ENCODE assay signal across 20 cellular contexts in genomic region chr5:142387022-142387682, GRCh38.
DNase-seq lines count a peak whose midpoint lies in the region; ATAC-seq and TF ChIP-seq lines count a peak whose summit lies in the region.
"Had no signal": no experiment of that assay in that cellular context is flagged by ENCODE, and none has a peak within 500 bp of the region (broad histone marks: within the 10 kb centered on the region; RNA-seq: fewer than 3 reads in every experiment).

No MANE protein-coding gene starts in this region.

- CTCF ChIA-PET in A673 (lab: Charles Lee) (no interaction called here), HCT116 (lab: Charles Lee) (interaction anchor here (1.4 kb wide), 1 partner anchor 162 kb away, joined by 3 read pairs; no protein-coding TSS in a partner anchor)

- no peaks in the 10 kb centered on the region for H3K9me3 Mint-ChIP-seq in nephron progenitor cell
- H3K9me3 Mint-ChIP-seq: CD8-positive, alpha-beta memory T cell had no signal

- H3K9me2 ChIP-seq in HCT116 (ENCODE audit: insufficient read depth): no peaks in the 10 kb centered on the region

- H3K9ac ChIP-seq in HCT116 (ENCODE audit: low read length): no peak overlapping the region

- H3K4me3 Mint-ChIP-seq in T-helper 17 cell (no peak overlapping the region), nephron progenitor cell (no peak overlapping the region)
- H3K4me3 Mint-ChIP-seq: CD8-positive, alpha-beta memory T cell had no signal

- no peak overlapping the region for H3K4me2 ChIP-seq in HCT116 (ENCODE audit: low read length)

- H2AFZ ChIP-seq in HCT116 (ENCODE audit: low read depth, low read length, poor library complexity, severe bottlenecking): no peak overlapping the region

- BruUV-seq in A673 (replicated peaks; lab: Mats Ljungman, UMichigan): no TSS peak
- no TSS peak for BruUV-seq in HCT116 (replicated peaks; lab: Mats Ljungman, UMichigan)

- H3K27ac Mint-ChIP-seq in T-helper 17 cell: peak overlapping the region; percentile 16
- H3K27ac Mint-ChIP-seq in nephron progenitor cell: peak overlapping the region; percentile 92

- H3K9me3 ChIP-seq in A673 (ENCODE audit: low read depth, low read length, poor library complexity, severe bottlenecking) (no peaks in the 10 kb centered on the region), HCT116 (ENCODE audit: control insufficient read depth in 1 of 2, insufficient read depth in 1 of 2, low read depth in 1 of 2, low read length in 2 of 2) (no peaks in the 10 kb centered on the region), T-helper 17 cell (ENCODE audit: control insufficient read depth, low read length, poor library complexity, severe bottlenecking) (no peaks in the 10 kb centered on the region)
- H3K9me3 ChIP-seq: suprapubic skin had no signal

- intact Hi-C loops in A673 (cut with micrococcal nuclease; ENCODE audit: unreplicated experiment): loop anchor here (2.0 to 5.0 kb wide), 2 partner anchors 22 to 65 kb away; no protein-coding TSS in a partner anchor
- intact Hi-C loops in HCT116 (cut with micrococcal nuclease): no loop called here

- no peak for TF ChIP-seq RAD21 in HCT116 (IDR thresholded peaks at IDR 0.05; ENCODE audit: low read depth)

- POLR2A ChIA-PET in A673 (lab: Charles Lee; ENCODE audit: low non-redundant PET): interaction anchor here (0.7 kb wide), 1 partner anchor 1981 kb away, joined by 5 read pairs; no protein-coding TSS in a partner anchor
- POLR2A ChIA-PET in HCT116 (lab: Charles Lee): interaction anchor here (0.6 to 2.1 kb wide), 2 partner anchors 9 to 57 kb away, joined by 3 to 4 read pairs; no protein-coding TSS in a partner anchor

- H3K4me1 ChIP-seq in A673 (ENCODE audit: insufficient read depth, low read length, poor library complexity, severe bottlenecking) (peaks cover 51% of the 10 kb centered on the region), HCT116 (ENCODE audit: control insufficient read depth in 1 of 2, insufficient read depth in 2 of 2, low read length in 2 of 2) (peaks cover 50 to 64% of the 10 kb centered on the region in 2 experiments)

- peaks cover 6% of the 10 kb centered on the region for H3K27me3 Mint-ChIP-seq in T-helper 17 cell
- peaks cover 9% of the 10 kb centered on the region for H3K27me3 Mint-ChIP-seq in nephron progenitor cell (ENCODE audit: low read depth, poor library complexity)

- H3K27me3 ChIP-seq in A673 (replicated peaks; ENCODE audit: insufficient read depth, low read depth, low read length, poor library complexity) (no peaks in the 10 kb centered on the region), HCT116 (ENCODE audit: insufficient read depth, low read length) (no peaks in the 10 kb centered on the region)
- H3K27me3 ChIP-seq: suprapubic skin had no signal

- H3K4me1 Mint-ChIP-seq in T-helper 17 cell: peaks cover 13% of the 10 kb centered on the region
- H3K4me1 Mint-ChIP-seq in nephron progenitor cell: peaks cover 80% of the 10 kb centered on the region

- ATAC-seq in HCT116 (peak; percentile 19), T-helper 17 cell (no peak)

- TF ChIP-seq POLR2A in HCT116 (IDR thresholded peaks at IDR 0.05; ENCODE audit: borderline replicate concordance, extremely low read depth, insufficient read depth, insufficient read length): no peak

- H4K20me1 ChIP-seq in HCT116 (ENCODE audit: insufficient read depth): no peaks in the 10 kb centered on the region

- H3K27ac ChIP-seq in A673 (ENCODE audit: low read depth, low read length, poor library complexity, severe bottlenecking): peak overlapping the region; percentile 84
- H3K27ac ChIP-seq in HCT116 (ENCODE audit: low read depth, low read length): no peak overlapping the region
- H3K27ac ChIP-seq: suprapubic skin had no signal

- TF ChIP-seq CTCF in A673 (conservative IDR thresholded peaks at IDR 0.05; ENCODE audit: low read depth, low read length) (no peak), HCT116 (IDR thresholded peaks at IDR 0.05 in 2 of 3, conservative IDR thresholded peaks at IDR 0.05 in 1 of 3; ENCODE audit: borderline replicate concordance in 1 of 3, insufficient read depth in 1 of 3, low read depth in 2 of 3, low read length in 2 of 3) (no peak), nephron progenitor cell (IDR thresholded peaks at IDR 0.05) (no peak)

- H3K36me3 Mint-ChIP-seq in T-helper 17 cell (ENCODE audit: low read depth) (no peaks in the 10 kb centered on the region), nephron progenitor cell (ENCODE audit: low read depth) (no peaks in the 10 kb centered on the region)
- H3K36me3 Mint-ChIP-seq: CD8-positive, alpha-beta memory T cell had no signal

- H3K4me3 ChIP-seq in A673 (ENCODE audit: low read depth, low read length, poor library complexity, severe bottlenecking) (no peak overlapping the region), HCT116 (replicated peaks in 1 of 2; ENCODE audit: low read depth in 1 of 2, low read length in 2 of 2) (no peak overlapping the region)
- H3K4me3 ChIP-seq: suprapubic skin had no signal

- no peaks in the 10 kb centered on the region for H3K79me2 ChIP-seq in HCT116 (ENCODE audit: insufficient read depth, low read length)

- no peak for DNase-seq in A673 (ENCODE audit: low spot score)
- DNase-seq in HCT116 (ENCODE audit: low read depth, low spot score): no peak
- DNase-seq in T-helper 17 cell: no peak
- no peak for DNase-seq in nephron progenitor cell
- no peak for DNase-seq in activated naive CD4-positive, alpha-beta T cell treated with Interleukin-2 at 50 U/mL for 16 hours
- no peak for DNase-seq in iPS-NIHi11 (ENCODE audit: low spot score)
- DNase-seq in GM03348 (ENCODE audit: low spot score): no peak
- DNase-seq in Kasumi-1 (lab: John Stamatoyannopoulos, UW): no peak
- DNase-seq: activated CD4-positive, alpha-beta T cell treated with anti-CD3 and anti-CD28 coated beads for 48 hours; activated gamma-delta T cell; CD8-positive, alpha-beta memory T cell; central memory CD4-positive, alpha-beta T cell; EL; erythroblast; foreskin melanocyte; hypothalamus; KG1; kidney; small intestine had no signal

- RAD21 ChIA-PET in HCT116 (lab: Charles Lee; ENCODE audit: low non-redundant PET in 1 of 2, low total read pairs in 2 of 2, uncharacterized antibody in 2 of 2, unreplicated experiment in 2 of 2): no interaction called here

- H3K36me3 ChIP-seq in A673 (ENCODE audit: insufficient read depth, low read length, poor library complexity, severe bottlenecking): no peaks in the 10 kb centered on the region
- no peaks in the 10 kb centered on the region for H3K36me3 ChIP-seq in HCT116 (ENCODE audit: control insufficient read depth in 1 of 2, insufficient read depth in 2 of 2, low read length in 2 of 2)
- H3K36me3 ChIP-seq: suprapubic skin had no signal

TF ChIP-seq in HCT116, 20 proteins besides CTCF, POLR2A, EP300 and RAD21:
- no peak for TF ChIP-seq ZNF274 (IDR thresholded peaks at IDR 0.05; ENCODE audit: low read depth, low read length)
- TF ChIP-seq, protein P1, sequence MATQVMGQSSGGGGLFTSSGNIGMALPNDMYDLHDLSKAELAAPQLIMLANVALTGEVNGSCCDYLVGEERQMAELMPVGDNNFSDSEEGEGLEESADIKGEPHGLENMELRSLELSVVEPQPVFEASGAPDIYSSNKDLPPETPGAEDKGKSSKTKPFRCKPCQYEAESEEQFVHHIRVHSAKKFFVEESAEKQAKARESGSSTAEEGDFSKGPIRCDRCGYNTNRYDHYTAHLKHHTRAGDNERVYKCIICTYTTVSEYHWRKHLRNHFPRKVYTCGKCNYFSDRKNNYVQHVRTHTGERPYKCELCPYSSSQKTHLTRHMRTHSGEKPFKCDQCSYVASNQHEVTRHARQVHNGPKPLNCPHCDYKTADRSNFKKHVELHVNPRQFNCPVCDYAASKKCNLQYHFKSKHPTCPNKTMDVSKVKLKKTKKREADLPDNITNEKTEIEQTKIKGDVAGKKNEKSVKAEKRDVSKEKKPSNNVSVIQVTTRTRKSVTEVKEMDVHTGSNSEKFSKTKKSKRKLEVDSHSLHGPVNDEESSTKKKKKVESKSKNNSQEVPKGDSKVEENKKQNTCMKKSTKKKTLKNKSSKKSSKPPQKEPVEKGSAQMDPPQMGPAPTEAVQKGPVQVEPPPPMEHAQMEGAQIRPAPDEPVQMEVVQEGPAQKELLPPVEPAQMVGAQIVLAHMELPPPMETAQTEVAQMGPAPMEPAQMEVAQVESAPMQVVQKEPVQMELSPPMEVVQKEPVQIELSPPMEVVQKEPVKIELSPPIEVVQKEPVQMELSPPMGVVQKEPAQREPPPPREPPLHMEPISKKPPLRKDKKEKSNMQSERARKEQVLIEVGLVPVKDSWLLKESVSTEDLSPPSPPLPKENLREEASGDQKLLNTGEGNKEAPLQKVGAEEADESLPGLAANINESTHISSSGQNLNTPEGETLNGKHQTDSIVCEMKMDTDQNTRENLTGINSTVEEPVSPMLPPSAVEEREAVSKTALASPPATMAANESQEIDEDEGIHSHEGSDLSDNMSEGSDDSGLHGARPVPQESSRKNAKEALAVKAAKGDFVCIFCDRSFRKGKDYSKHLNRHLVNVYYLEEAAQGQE (IDR thresholded peaks at IDR 0.05; ENCODE audit: low read depth): no peak
- no peak for TF ChIP-seq EZH2phosphoT487 (IDR thresholded peaks at IDR 0.05; ENCODE audit: borderline replicate concordance)
- no peak for TF ChIP-seq SIN3A (IDR thresholded peaks at IDR 0.05; ENCODE audit: low read depth)
- no peak for TF ChIP-seq EZH2 (IDR thresholded peaks at IDR 0.05)
- TF ChIP-seq POLR2AphosphoS5 (IDR thresholded peaks at IDR 0.05; ENCODE audit: low read depth, low read length): no peak
- TF ChIP-seq TCF7L2 (IDR thresholded peaks at IDR 0.05; ENCODE audit: borderline replicate concordance, extremely low read depth, insufficient read depth, insufficient read length): no peak
- TF ChIP-seq FOSL1 (IDR thresholded peaks at IDR 0.05; ENCODE audit: low read depth): no peak
- TF ChIP-seq EGR1 (IDR thresholded peaks at IDR 0.05; ENCODE audit: low read depth): no peak
- TF ChIP-seq ELF1 (IDR thresholded peaks at IDR 0.05; ENCODE audit: borderline replicate concordance, low read depth): no peak
- no peak for TF ChIP-seq ZFX (IDR thresholded peaks at IDR 0.05)
- TF ChIP-seq CBX3 (IDR thresholded peaks at IDR 0.05; ENCODE audit: low read depth): no peak
